9 cellular contexts compared by ENCODE assay signal in the genomic region with DNA sequence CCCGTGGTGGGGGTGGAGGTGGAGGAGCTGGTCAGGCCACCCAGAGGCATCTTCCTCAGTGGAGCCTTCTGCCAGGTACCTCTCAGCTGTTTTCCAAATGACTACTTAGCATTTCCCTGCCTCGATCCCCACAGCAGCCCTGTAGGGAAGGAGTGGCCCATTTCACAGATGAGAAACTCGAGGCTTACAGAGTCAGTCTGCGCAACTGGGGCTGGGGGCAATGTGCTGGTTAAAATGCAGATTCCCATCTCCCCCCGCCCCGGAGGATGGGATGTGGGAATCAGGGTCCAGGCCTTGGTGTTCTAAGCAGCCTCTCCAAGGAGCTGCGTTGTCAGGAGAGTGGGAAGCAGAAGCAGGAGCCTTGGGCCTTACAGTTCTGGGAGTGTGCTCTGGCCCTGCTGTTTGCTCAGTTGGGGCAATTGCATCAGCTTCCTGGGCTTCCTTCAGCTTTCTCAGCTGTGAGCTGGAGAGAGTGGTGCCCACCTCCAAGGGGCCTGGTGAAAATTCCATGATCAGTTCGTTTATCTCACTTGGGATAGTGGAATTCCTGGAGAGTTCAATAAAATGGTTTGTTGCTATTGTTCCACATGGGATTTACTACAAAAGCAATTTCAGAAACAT. TPM values are rescaled to one million over a fixed set of nuclear protein-coding genes. Genes with fewer than 3 reads are reported as not detected.
A peak's percentile ranks its signal among the peaks of the same experiment; 100 is the strongest.
DNase-seq lines count a peak whose midpoint lies in the region; ATAC-seq and TF ChIP-seq lines count a peak whose summit lies in the region.
"Had no signal": no experiment of that assay in that cellular context is flagged by ENCODE, and none has a peak within 500 bp of the region (broad histone marks: within the 10 kb centered on the region; RNA-seq: fewer than 3 reads in every experiment).

No MANE protein-coding gene starts in this region.

- no peak for TF ChIP-seq CTCF in left ventricle myocardium inferior (IDR thresholded peaks at IDR 0.05; ENCODE audit: borderline replicate concordance)

- H3K27me3 ChIP-seq in left ventricle myocardium inferior (ENCODE audit: low read depth) (no peaks in the 10 kb centered on the region), SJCRH30 (no peaks in the 10 kb centered on the region)

- H3K36me3 ChIP-seq in left ventricle myocardium inferior (no peaks in the 10 kb centered on the region), SJCRH30 (no peaks in the 10 kb centered on the region; the same call in 1 of the 2 replicates)

- no peaks in the 10 kb centered on the region for H3K27me3 Mint-ChIP-seq in activated naive CD8-positive, alpha-beta T cell
- H3K27me3 Mint-ChIP-seq in stimulated activated naive CD8-positive, alpha-beta T cell treated with anti-CD3 and anti-CD28 coated beads, Interleukin-15, amount 100 ng/mL, for 72 hours: no peaks in the 10 kb centered on the region

- H3K4me1 Mint-ChIP-seq in activated naive CD8-positive, alpha-beta T cell (ENCODE audit: low read depth): peaks cover 59% of the 10 kb centered on the region
- H3K4me1 Mint-ChIP-seq in stimulated activated naive CD8-positive, alpha-beta T cell treated with anti-CD3 and anti-CD28 coated beads, Interleukin-15, amount 100 ng/mL, for 72 hours: peaks cover 75% of the 10 kb centered on the region

- ATAC-seq in stimulated activated naive CD8-positive, alpha-beta T cell treated with anti-CD3 and anti-CD28 coated beads, Interleukin-15, amount 100 ng/mL, for 72 hours: no peak
- no peak for ATAC-seq in HG02763 (IDR thresholded peaks at IDR 0.05; ENCODE audit: unreplicated experiment)

- peak overlapping the region; percentile 22 for H3K27ac Mint-ChIP-seq in activated naive CD8-positive, alpha-beta T cell
- peak overlapping the region; percentile 84 to 92 for H3K27ac Mint-ChIP-seq in stimulated activated naive CD8-positive, alpha-beta T cell treated with anti-CD3 and anti-CD28 coated beads, Interleukin-15, amount 100 ng/mL, for 72 hours

- H3K36me3 Mint-ChIP-seq in activated naive CD8-positive, alpha-beta T cell: peaks cover 8% of the 10 kb centered on the region

- H3K9me3 Mint-ChIP-seq in activated naive CD8-positive, alpha-beta T cell (ENCODE audit: low read depth): no peaks in the 10 kb centered on the region
- no peaks in the 10 kb centered on the region for H3K9me3 Mint-ChIP-seq in stimulated activated naive CD8-positive, alpha-beta T cell treated with anti-CD3 and anti-CD28 coated beads, Interleukin-15, amount 100 ng/mL, for 72 hours

- DNase-seq in HCEC 1CT: peak; percentile 27
- no peak for DNase-seq in left ventricle myocardium inferior
- no peak for DNase-seq in stimulated activated naive CD8-positive, alpha-beta T cell treated with anti-CD3 and anti-CD28 coated beads, Interleukin-15, amount 100 ng/mL, for 72 hours
- DNase-seq in Ammon's horn (ENCODE audit: low spot score): no peak
- DNase-seq in SJCRH30: no peak
- DNase-seq: activated effector memory CD4-positive, alpha-beta T cell treated with Interleukin-2 at 50 U/mL for 16 hours; NCI-H187 had no signal

- H3K9me3 ChIP-seq in left ventricle myocardium inferior (replicated peaks) (no peaks in the 10 kb centered on the region), SJCRH30 (replicated peaks) (no peaks in the 10 kb centered on the region)

- peaks cover 86% of the 10 kb centered on the region for H3K4me1 ChIP-seq in left ventricle myocardium inferior
- H3K4me1 ChIP-seq in SJCRH30: no peaks in the 10 kb centered on the region

- peak overlapping the region; percentile 96 for H3K27ac ChIP-seq in left ventricle myocardium inferior (replicated peaks)
- H3K27ac ChIP-seq in SJCRH30: no peak overlapping the region

- H3K4me3 ChIP-seq in left ventricle myocardium inferior (no peak overlapping the region), SJCRH30 (no peak overlapping the region)

- intact Hi-C loops in left ventricle myocardium inferior (cut with micrococcal nuclease): loop anchor here (10.0 kb wide), 1 partner anchor 51 kb away; no protein-coding TSS in a partner anchor

- H3K4me3 Mint-ChIP-seq in activated naive CD8-positive, alpha-beta T cell: no peak overlapping the region
- H3K4me3 Mint-ChIP-seq in stimulated activated naive CD8-positive, alpha-beta T cell treated with anti-CD3 and anti-CD28 coated beads, Interleukin-15, amount 100 ng/mL, for 72 hours: peak overlapping the region in 1 of 2 donors; percentile 54

RNA-seq across cellular contexts. Expression of gene ERGIC1, which starts 19.4 kb away (rescaled TPM):
- 79.4 TPM for total RNA-seq in left ventricle myocardium inferior
- total RNA-seq in SJCRH30 (2014; rRNA removed; shearing (Covaris generic)): 77.4 and 83.4 TPM in 2 replicates
